1 cellular context compared by ENCODE assay signal in genomic region chr5:116145416-116145815, GRCh38.
TF ChIP-seq lines count a peak whose summit lies in the region.

No MANE protein-coding gene starts in this region.

TF ChIP-seq in GM12878, 131 proteins besides CTCF, POLR2A, EP300 and RAD21 (continued from another document):
- TF ChIP-seq ZNF207 (IDR thresholded peaks at IDR 0.05; ENCODE audit: borderline replicate concordance) (no peak), E2F4 (IDR thresholded peaks at IDR 0.05; ENCODE audit: low read depth, low read length) (no peak), BACH1 (IDR thresholded peaks at IDR 0.05; ENCODE audit: borderline replicate concordance) (no peak), ZZZ3 (IDR thresholded peaks at IDR 0.05; ENCODE audit: control insufficient read depth, insufficient read length, low read depth) (no peak), NFIC (IDR thresholded peaks at IDR 0.05; ENCODE audit: low read depth, low read length) (no peak), HDAC6 (IDR thresholded peaks at IDR 0.05; ENCODE audit: unreplicated experiment) (no peak)
